22 cellular contexts compared by ENCODE assay signal in genomic region chr2:190256087-190256486, GRCh38.
DNase-seq lines count a peak whose midpoint lies in the region; ATAC-seq lines count a peak whose summit lies in the region.
"Had no signal": no experiment of that assay in that cellular context is flagged by ENCODE, and none has a peak within 500 bp of the region (broad histone marks: within the 10 kb centered on the region; RNA-seq: fewer than 3 reads in every experiment).

No MANE protein-coding gene starts in this region.

- peak; percentile 57 for ATAC-seq in activated CD4-positive, alpha-beta T cell treated with anti-CD3 and anti-CD28 coated beads for 36 hours
- peak; percentile 39 to 52 for ATAC-seq in activated T-cell treated with anti-CD3 and anti-CD28 coated beads, Interleukin-2, amount 50 U/mL, for 72 hours (replicated peaks in 1 of 2)
- ATAC-seq in activated naive CD8-positive, alpha-beta T cell treated with anti-CD3 and anti-CD28 coated beads, Interleukin-2, amount 50 U/mL, for 24 hours = peak; percentile 42
- peak; percentile 15 for ATAC-seq in stimulated activated naive CD8-positive, alpha-beta T cell treated with anti-CD3 and anti-CD28 coated beads, Interleukin-15, amount 100 ng/mL, for 72 hours
- ATAC-seq: A549, GM23338, HCT116 had no signal

- POLR2A ChIA-PET in activated CD4-positive, alpha-beta T cell treated with anti-CD3 and anti-CD28 coated beads for 36 hours (lab: Charles Lee) = interaction anchor here (0.7 kb wide), 1 partner anchor 371 kb away, joined by 4 read pairs; no protein-coding TSS in a partner anchor

- CTCF ChIA-PET in activated CD4-positive, alpha-beta T cell treated with anti-CD3 and anti-CD28 coated beads for 36 hours (lab: Charles Lee) = no interaction called here

- H3K9me3 Mint-ChIP-seq in activated CD4-positive, alpha-beta T cell treated with anti-CD3 and anti-CD28 coated beads for 36 hours (ENCODE audit: low read depth) = peaks cover 10% of the 10 kb centered on the region
- peaks cover 3% of the 10 kb centered on the region for H3K9me3 Mint-ChIP-seq in activated CD4-positive, alpha-beta T cell treated with anti-CD3 and anti-CD28 coated beads, Interleukin-2, amount 10 ng/mL, durations not matched to agents 24 days and 14 days
- H3K9me3 Mint-ChIP-seq in activated T-cell treated with anti-CD3 and anti-CD28 coated beads, Interleukin-2, amount 50 U/mL, for 72 hours = peaks cover 6 to 8% of the 10 kb centered on the region in 2 donors
- H3K9me3 Mint-ChIP-seq in activated naive CD8-positive, alpha-beta T cell treated with anti-CD3 and anti-CD28 coated beads, Interleukin-2, amount 50 U/mL, for 24 hours = peaks cover 10% of the 10 kb centered on the region
- H3K9me3 Mint-ChIP-seq in activated naive CD8-positive, alpha-beta T cell treated with anti-CD3 and anti-CD28 coated beads for 36 hours = peaks cover 12% of the 10 kb centered on the region
- H3K9me3 Mint-ChIP-seq in stimulated activated naive CD8-positive, alpha-beta T cell treated with anti-CD3 and anti-CD28 coated beads, Interleukin-15, amount 100 ng/mL, for 72 hours = peaks cover 8 to 15% of the 10 kb centered on the region in 2 donors
- H3K9me3 Mint-ChIP-seq: CD4-positive, alpha-beta T cell; CD8-positive, alpha-beta memory T cell; GM23338; H9 had no signal

- DNase-seq in activated CD4-positive, alpha-beta T cell treated with anti-CD3 and anti-CD28 coated beads for 36 hours = no peak
- no peak for DNase-seq in activated CD4-positive, alpha-beta T cell treated with anti-CD3 and anti-CD28 coated beads, Interleukin-2, amount 10 ng/mL, durations not matched to agents 24 days and 14 days
- DNase-seq in activated T-cell treated with anti-CD3 and anti-CD28 coated beads, Interleukin-2, amount 50 U/mL, for 72 hours = no peak
- DNase-seq in activated T-cell treated with anti-CD3 and anti-CD28 coated beads, Interleukin-2, amount 50 U/mL, for 1 hour = no peak
- no peak for DNase-seq in activated naive CD8-positive, alpha-beta T cell treated with anti-CD3 and anti-CD28 coated beads, Interleukin-2, amount 50 U/mL, for 24 hours
- DNase-seq in activated naive CD8-positive, alpha-beta T cell treated with anti-CD3 and anti-CD28 coated beads for 36 hours = no peak
- no peak for DNase-seq in stimulated activated naive CD8-positive, alpha-beta T cell treated with anti-CD3 and anti-CD28 coated beads, Interleukin-15, amount 100 ng/mL, for 72 hours
- no peak for DNase-seq in DMS79 treated with DMSO at 0.1 percent for 48 hours (lab: John Stamatoyannopoulos, UW)
- DNase-seq: 8988T; ACHN; AML-193; BE2C; CD4-positive, alpha-beta T cell; CD8-positive, alpha-beta memory T cell; DMS 273 treated with DMSO at 0.1 percent for 48 hours; DMS79; GF-D8; H9 had no signal

- no peaks in the 10 kb centered on the region for H3K27me3 Mint-ChIP-seq in activated CD4-positive, alpha-beta T cell treated with anti-CD3 and anti-CD28 coated beads for 36 hours
- H3K27me3 Mint-ChIP-seq in activated CD4-positive, alpha-beta T cell treated with anti-CD3 and anti-CD28 coated beads, Interleukin-2, amount 10 ng/mL, durations not matched to agents 24 days and 14 days = no peaks in the 10 kb centered on the region
- H3K27me3 Mint-ChIP-seq in activated T-cell treated with anti-CD3 and anti-CD28 coated beads, Interleukin-2, amount 50 U/mL, for 72 hours (ENCODE audit: low read depth) = no peaks in the 10 kb centered on the region
- H3K27me3 Mint-ChIP-seq in activated naive CD8-positive, alpha-beta T cell treated with anti-CD3 and anti-CD28 coated beads, Interleukin-2, amount 50 U/mL, for 24 hours = no peaks in the 10 kb centered on the region
- no peaks in the 10 kb centered on the region for H3K27me3 Mint-ChIP-seq in activated naive CD8-positive, alpha-beta T cell treated with anti-CD3 and anti-CD28 coated beads for 36 hours
- H3K27me3 Mint-ChIP-seq in stimulated activated naive CD8-positive, alpha-beta T cell treated with anti-CD3 and anti-CD28 coated beads, Interleukin-15, amount 100 ng/mL, for 72 hours = no peaks in the 10 kb centered on the region
- H3K27me3 Mint-ChIP-seq: CD4-positive, alpha-beta T cell; CD8-positive, alpha-beta memory T cell had no signal

- peaks cover 2% of the 10 kb centered on the region for H3K4me1 Mint-ChIP-seq in activated CD4-positive, alpha-beta T cell treated with anti-CD3 and anti-CD28 coated beads for 36 hours
- no peaks in the 10 kb centered on the region for H3K4me1 Mint-ChIP-seq in activated CD4-positive, alpha-beta T cell treated with anti-CD3 and anti-CD28 coated beads, Interleukin-2, amount 10 ng/mL, durations not matched to agents 24 days and 14 days
- H3K4me1 Mint-ChIP-seq in activated T-cell treated with anti-CD3 and anti-CD28 coated beads, Interleukin-2, amount 50 U/mL, for 72 hours (ENCODE audit: low read depth) = no peaks in the 10 kb centered on the region
- H3K4me1 Mint-ChIP-seq in activated naive CD8-positive, alpha-beta T cell treated with anti-CD3 and anti-CD28 coated beads, Interleukin-2, amount 50 U/mL, for 24 hours = peaks cover 5% of the 10 kb centered on the region
- H3K4me1 Mint-ChIP-seq in activated naive CD8-positive, alpha-beta T cell treated with anti-CD3 and anti-CD28 coated beads for 36 hours = no peaks in the 10 kb centered on the region
- H3K4me1 Mint-ChIP-seq in stimulated activated naive CD8-positive, alpha-beta T cell treated with anti-CD3 and anti-CD28 coated beads, Interleukin-15, amount 100 ng/mL, for 72 hours = no peaks in the 10 kb centered on the region
- H3K4me1 Mint-ChIP-seq: CD14-positive monocyte; CD8-positive, alpha-beta memory T cell; GM23338; H9 had no signal

- intact Hi-C loops in activated CD4-positive, alpha-beta T cell treated with anti-CD3 and anti-CD28 coated beads for 36 hours (cut with DNase I, micrococcal nuclease) = no loop called here
- intact Hi-C loops in activated CD4-positive, alpha-beta T cell treated with anti-CD3 and anti-CD28 coated beads, Interleukin-2, amount 10 ng/mL, durations not matched to agents 24 days and 14 days (cut with micrococcal nuclease) = no loop called here

- H3K36me3 Mint-ChIP-seq in activated CD4-positive, alpha-beta T cell treated with anti-CD3 and anti-CD28 coated beads for 36 hours (ENCODE audit: low read depth) = peaks cover 44% of the 10 kb centered on the region
- H3K36me3 Mint-ChIP-seq in activated CD4-positive, alpha-beta T cell treated with anti-CD3 and anti-CD28 coated beads, Interleukin-2, amount 10 ng/mL, durations not matched to agents 24 days and 14 days (ENCODE audit: low read depth) = peaks cover 46% of the 10 kb centered on the region
- H3K36me3 Mint-ChIP-seq in activated T-cell treated with anti-CD3 and anti-CD28 coated beads, Interleukin-2, amount 50 U/mL, for 72 hours (ENCODE audit: insufficient read depth in 2 of 2) = peaks cover 16 to 31% of the 10 kb centered on the region in 2 donors
- H3K36me3 Mint-ChIP-seq in activated naive CD8-positive, alpha-beta T cell treated with anti-CD3 and anti-CD28 coated beads, Interleukin-2, amount 50 U/mL, for 24 hours (ENCODE audit: low read depth) = peaks cover 40% of the 10 kb centered on the region
- H3K36me3 Mint-ChIP-seq in activated naive CD8-positive, alpha-beta T cell treated with anti-CD3 and anti-CD28 coated beads for 36 hours = peaks cover 36% of the 10 kb centered on the region

- no peak overlapping the region for H3K27ac Mint-ChIP-seq in activated CD4-positive, alpha-beta T cell treated with anti-CD3 and anti-CD28 coated beads for 36 hours
- H3K27ac Mint-ChIP-seq in activated CD4-positive, alpha-beta T cell treated with anti-CD3 and anti-CD28 coated beads, Interleukin-2, amount 10 ng/mL, durations not matched to agents 24 days and 14 days = no peak overlapping the region
- H3K27ac Mint-ChIP-seq in activated T-cell treated with anti-CD3 and anti-CD28 coated beads, Interleukin-2, amount 50 U/mL, for 72 hours = no peak overlapping the region
- H3K27ac Mint-ChIP-seq in activated naive CD8-positive, alpha-beta T cell treated with anti-CD3 and anti-CD28 coated beads, Interleukin-2, amount 50 U/mL, for 24 hours = no peak overlapping the region
- H3K27ac Mint-ChIP-seq in activated naive CD8-positive, alpha-beta T cell treated with anti-CD3 and anti-CD28 coated beads for 36 hours = no peak overlapping the region
- H3K27ac Mint-ChIP-seq in stimulated activated naive CD8-positive, alpha-beta T cell treated with anti-CD3 and anti-CD28 coated beads, Interleukin-15, amount 100 ng/mL, for 72 hours = no peak overlapping the region
- H3K27ac Mint-ChIP-seq: CD14-positive monocyte; CD4-positive, alpha-beta T cell; CD8-positive, alpha-beta memory T cell; GM23338; H9 had no signal

- no peak overlapping the region for H3K4me3 Mint-ChIP-seq in activated CD4-positive, alpha-beta T cell treated with anti-CD3 and anti-CD28 coated beads for 36 hours
- no peak overlapping the region for H3K4me3 Mint-ChIP-seq in activated CD4-positive, alpha-beta T cell treated with anti-CD3 and anti-CD28 coated beads, Interleukin-2, amount 10 ng/mL, durations not matched to agents 24 days and 14 days
- H3K4me3 Mint-ChIP-seq in activated T-cell treated with anti-CD3 and anti-CD28 coated beads, Interleukin-2, amount 50 U/mL, for 72 hours = no peak overlapping the region
- no peak overlapping the region for H3K4me3 Mint-ChIP-seq in activated naive CD8-positive, alpha-beta T cell treated with anti-CD3 and anti-CD28 coated beads, Interleukin-2, amount 50 U/mL, for 24 hours
- no peak overlapping the region for H3K4me3 Mint-ChIP-seq in activated naive CD8-positive, alpha-beta T cell treated with anti-CD3 and anti-CD28 coated beads for 36 hours
- H3K4me3 Mint-ChIP-seq in stimulated activated naive CD8-positive, alpha-beta T cell treated with anti-CD3 and anti-CD28 coated beads, Interleukin-15, amount 100 ng/mL, for 72 hours = no peak overlapping the region
- H3K4me3 Mint-ChIP-seq: CD14-positive monocyte; CD4-positive, alpha-beta T cell; CD8-positive, alpha-beta memory T cell; GM23338; H9 had no signal
